3 cellular contexts compared by ENCODE assay signal in the genomic region with DNA sequence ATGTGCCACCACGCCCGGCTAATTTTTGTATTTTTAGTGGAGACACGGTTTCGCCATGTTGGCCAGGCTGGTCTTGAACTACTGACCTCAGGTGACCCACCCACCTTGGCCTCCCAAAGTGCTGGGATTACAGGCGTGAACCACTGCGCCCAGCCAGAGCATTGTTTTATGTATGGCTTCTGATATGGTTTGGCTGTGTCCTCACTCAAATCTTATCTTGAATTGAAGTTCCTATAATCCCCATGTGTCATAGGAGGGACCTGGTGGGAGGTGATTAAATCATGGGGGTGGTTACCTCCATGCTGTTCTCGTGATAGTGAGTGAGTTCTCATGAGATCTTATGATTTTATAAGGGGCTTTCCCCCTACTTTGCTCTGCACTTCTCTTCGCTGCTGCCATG. TPM values are rescaled to one million over a fixed set of nuclear protein-coding genes. Genes with fewer than 3 reads are reported as not detected.
"Had no signal": no experiment of that assay in that cellular context is flagged by ENCODE, and none has a peak within 500 bp of the region (broad histone marks: within the 10 kb centered on the region; RNA-seq: fewer than 3 reads in every experiment).

No MANE protein-coding gene starts in this region.

RNA-seq across cellular contexts. Expression of gene ST6GALNAC3, which starts 22.5 kb away (rescaled TPM):
- total RNA-seq: HepG2, HT-29 had no signal
- polyA plus RNA-seq: HepG2, K562 had no signal
